Comparison of ENCODE assay signal across 4 cellular contexts in genomic region chr15:81524496-81524895, GRCh38.
"Had no signal": no experiment of that assay in that cellular context is flagged by ENCODE, and none has a peak within 500 bp of the region (broad histone marks: within the 10 kb centered on the region; RNA-seq: fewer than 3 reads in every experiment).

No MANE protein-coding gene starts in this region.

- H3K27ac ChIP-seq: GM23248 had no signal

- H3K36me3 ChIP-seq: HAP-1 had no signal

- ATAC-seq: HCT116 had no signal

- H3K4me3 ChIP-seq: GM23248, GM23338, HAP-1 had no signal

- H3K9me3 ChIP-seq: HAP-1 had no signal
